Comparison of ENCODE assay signal across 18 cellular contexts in the genomic region with DNA sequence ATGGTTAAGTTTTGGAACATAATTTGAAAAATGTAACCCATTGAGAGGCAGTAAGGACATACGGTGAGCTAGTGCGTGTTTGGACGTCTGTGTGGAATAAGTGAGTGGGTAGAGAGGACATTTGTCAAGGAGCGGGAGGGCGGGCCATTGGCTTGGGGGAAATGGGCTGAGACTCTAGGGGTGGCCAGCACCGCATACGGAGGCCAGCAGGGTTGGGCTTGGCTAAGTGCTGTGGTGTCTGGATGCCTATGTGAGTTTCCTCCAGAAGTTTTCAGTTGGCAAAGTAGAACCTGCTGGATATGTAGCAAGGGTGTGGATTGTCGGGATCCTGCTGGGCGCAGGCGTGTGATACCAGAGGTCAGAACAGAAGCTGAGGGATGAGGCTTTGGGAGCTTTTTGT.
DNase-seq lines count a peak whose midpoint lies in the region; ATAC-seq, FAIRE-seq and TF ChIP-seq lines count a peak whose summit lies in the region.
"Had no signal": no experiment of that assay in that cellular context is flagged by ENCODE, and none has a peak within 500 bp of the region (broad histone marks: within the 10 kb centered on the region; RNA-seq: fewer than 3 reads in every experiment).

No MANE protein-coding gene starts in this region.

- no peak for ATAC-seq in body of pancreas

- WGBS in body of pancreas, 2 donors: 79 to 84% methylated on average over 10 of the region's 10 CpGs

- no peaks in the 10 kb centered on the region for H4K20me1 ChIP-seq in endothelial cell of umbilical vein (replicated peaks; ENCODE audit: control insufficient read depth, extremely low read depth, insufficient read depth, low read length)

- DNase-seq in endothelial cell of umbilical vein (ENCODE audit: low read depth, low spot score) (no peak), COR-L47 (lab: John Stamatoyannopoulos, UW) (no peak), body of pancreas (no peak), D341Med (ENCODE audit: low spot score) (no peak)
- no peak for DNase-seq in activated CD4-positive, CD25-positive, alpha-beta regulatory T cell (lab: John Stamatoyannopoulos, UW)
- DNase-seq: activated CD4-positive, alpha-beta T cell treated with anti-CD3 and anti-CD28 coated beads, Interleukin-2, amount 10 ng/mL, durations not matched to agents 7 days and 5 days; AML-193; head of caudate nucleus; Karpas-422; NCI-H1417; NCI-H82; occipital lobe; stimulated activated CD4-positive, alpha-beta T cell treated with anti-CD3 and anti-CD28 coated beads, Interleukin-2, amount 100 ng/mL, for 48 hours had no signal

- H3K79me2 ChIP-seq in endothelial cell of umbilical vein (ENCODE audit: control insufficient read depth, insufficient read depth, low read length): no peaks in the 10 kb centered on the region

- peaks cover 84% of the 10 kb centered on the region for H3K4me1 ChIP-seq in HUES48 (ENCODE audit: control insufficient read depth, insufficient read depth, low read length)
- peaks cover 45% of the 10 kb centered on the region for H3K4me1 ChIP-seq in endothelial cell of umbilical vein (ENCODE audit: control insufficient read depth, extremely low read depth, insufficient read depth, low read length)
- H3K4me1 ChIP-seq in iPS-20b (ENCODE audit: insufficient read depth, low read length): peaks cover 77% of the 10 kb centered on the region
- H3K4me1 ChIP-seq in skeletal muscle tissue (ENCODE audit: control insufficient read depth in 3 of 3, insufficient read depth in 3 of 3, low read length in 3 of 3): peaks cover 3 to 9% (median 7%) of the 10 kb centered on the region in 3 donors
- peaks cover 5% of the 10 kb centered on the region for H3K4me1 ChIP-seq in body of pancreas

- dilution Hi-C loops in endothelial cell of umbilical vein (cut with MboI; ENCODE audit: extremely low pct_ligation_motif_present, low sequenced_read_pairs): no loop called here

- peaks cover 21% of the 10 kb centered on the region for H3K36me3 ChIP-seq in HUES48 (ENCODE audit: control insufficient read depth, insufficient read depth, low read length)
- H3K36me3 ChIP-seq in endothelial cell of umbilical vein (ENCODE audit: control insufficient read depth in 2 of 2, extremely low read depth in 1 of 2, insufficient read depth in 2 of 2, low read length in 2 of 2): no peaks in the 10 kb centered on the region
- H3K36me3 ChIP-seq in iPS-20b (ENCODE audit: insufficient read depth, low read depth, low read length): peaks cover 19% of the 10 kb centered on the region
- H3K36me3 ChIP-seq in skeletal muscle tissue (ENCODE audit: control insufficient read depth in 3 of 3, insufficient read depth in 3 of 3, low read length in 3 of 3): no peaks in the 10 kb centered on the region
- no peaks in the 10 kb centered on the region for H3K36me3 ChIP-seq in body of pancreas (replicated peaks in 1 of 2; ENCODE audit: insufficient read depth in 1 of 2, low read depth in 2 of 2)

- H3K9me1 ChIP-seq in endothelial cell of umbilical vein (replicated peaks; ENCODE audit: control insufficient read depth, extremely low read depth, insufficient read depth, low read length): no peaks in the 10 kb centered on the region

- H3K4me2 ChIP-seq in endothelial cell of umbilical vein (ENCODE audit: insufficient read depth, low read length): peak overlapping the region; percentile 64

- no peak for TF ChIP-seq CTCF in endothelial cell of umbilical vein (IDR thresholded peaks at IDR 0.05; ENCODE audit: extremely low read depth in 1 of 2, insufficient read depth in 1 of 2, low read depth in 1 of 2, low read length in 2 of 2)
- TF ChIP-seq CTCF in body of pancreas (IDR thresholded peaks at IDR 0.05): no peak

- no peak overlapping the region for H3K9ac ChIP-seq in HUES48 (ENCODE audit: low read depth, low read length)
- peak overlapping the region; percentile 60 for H3K9ac ChIP-seq in endothelial cell of umbilical vein (replicated peaks; ENCODE audit: extremely low read depth, insufficient read depth, low read length)
- H3K9ac ChIP-seq in iPS-20b (ENCODE audit: low read depth, low read length): peak overlapping the region; percentile 41; the same call in 1 of the 2 replicates
- no peak overlapping the region for H3K9ac ChIP-seq in skeletal muscle tissue (ENCODE audit: low read depth in 1 of 3, low read length in 3 of 3)

- H3K27ac ChIP-seq in HUES48 (ENCODE audit: low read depth, low read length) (peak overlapping the region; percentile 98), endothelial cell of umbilical vein (ENCODE audit: insufficient read depth, low read depth, low read length) (peak overlapping the region; percentile 92), iPS-20b (ENCODE audit: low read length) (no peak overlapping the region), skeletal muscle tissue (ENCODE audit: low read depth, low read length) (peak overlapping the region; percentile 32), body of pancreas (no peak overlapping the region)

- no peak overlapping the region for H3K4me3 ChIP-seq in HUES48 (ENCODE audit: low read depth, low read length)
- H3K4me3 ChIP-seq in endothelial cell of umbilical vein (replicated peaks in 1 of 3; ENCODE audit: insufficient read depth in 1 of 3, low read depth in 1 of 3, low read length in 3 of 3): no peak overlapping the region
- H3K4me3 ChIP-seq in iPS-20b (ENCODE audit: low read length): peak overlapping the region; percentile 39; the same call in 1 of the 2 replicates
- H3K4me3 ChIP-seq in skeletal muscle tissue (ENCODE audit: low read length in 3 of 3): no peak overlapping the region
- no peak overlapping the region for H3K4me3 ChIP-seq in body of pancreas

- CTCF ChIA-PET in endothelial cell of umbilical vein (lab: Charles Lee): interaction anchor here (0.7 to 2.8 kb wide), 5 partner anchors 11 to 34 kb away, joined by 3 to 8 read pairs (median 3); no protein-coding TSS in a partner anchor

- H3K27me3 ChIP-seq in HUES48 (ENCODE audit: control insufficient read depth, insufficient read depth, low read length) (no peaks in the 10 kb centered on the region), endothelial cell of umbilical vein (ENCODE audit: control insufficient read depth in 2 of 2, insufficient read depth in 2 of 2, low read length in 2 of 2) (no peaks in the 10 kb centered on the region), iPS-20b (ENCODE audit: insufficient read depth, low read length) (no peaks in the 10 kb centered on the region), skeletal muscle tissue (ENCODE audit: control insufficient read depth in 3 of 3, insufficient read depth in 3 of 3, low read length in 3 of 3) (no peaks in the 10 kb centered on the region), body of pancreas (no peaks in the 10 kb centered on the region)

- POLR2A ChIA-PET in endothelial cell of umbilical vein (lab: Charles Lee): no interaction called here

- intact Hi-C loops in endothelial cell of umbilical vein (cut with micrococcal nuclease): loop anchor here (2.0 kb wide), 1 partner anchor 100 kb away; no protein-coding TSS in a partner anchor
- intact Hi-C loops in body of pancreas (cut with DNase I): no loop called here

- BruUV-seq in endothelial cell of umbilical vein (replicated peaks; lab: Mats Ljungman, UMichigan): no TSS peak

- H3K9me3 ChIP-seq in HUES48 (ENCODE audit: control insufficient read depth, insufficient read depth, low read length) (no peaks in the 10 kb centered on the region), endothelial cell of umbilical vein (replicated peaks; ENCODE audit: control insufficient read depth, insufficient read depth, low read length) (no peaks in the 10 kb centered on the region), iPS-20b (ENCODE audit: insufficient read depth, low read depth, low read length) (no peaks in the 10 kb centered on the region), skeletal muscle tissue (ENCODE audit: control insufficient read depth in 3 of 3, low read length in 3 of 3) (no peaks in the 10 kb centered on the region), body of pancreas (no peaks in the 10 kb centered on the region)

- TF ChIP-seq POLR2A in endothelial cell of umbilical vein (IDR thresholded peaks at IDR 0.05; ENCODE audit: low read depth, low read length): no peak
- TF ChIP-seq POLR2A in body of pancreas (IDR thresholded peaks at IDR 0.05): no peak

- no peak overlapping the region for H2AFZ ChIP-seq in endothelial cell of umbilical vein (ENCODE audit: low read depth, low read length)

- no peak for FAIRE-seq in endothelial cell of umbilical vein (lab: Jason Lieb, UNC)
- FAIRE-seq: D721Med, TTC549 had no signal

TF ChIP-seq in endothelial cell of umbilical vein, 7 proteins besides CTCF, POLR2A, EP300 and RAD21:
- TF ChIP-seq POLR2AphosphoS5 (IDR thresholded peaks at IDR 0.05; ENCODE audit: insufficient read depth, low read depth, low read length) (no peak), MYC (IDR thresholded peaks at IDR 0.05; ENCODE audit: low read depth, low read length) (no peak), JUN (IDR thresholded peaks at IDR 0.05; ENCODE audit: borderline replicate concordance, insufficient read depth, insufficient read length, low read depth) (no peak), GATA2 (IDR thresholded peaks at IDR 0.05; ENCODE audit: insufficient read depth, insufficient read length, low read depth, low read length) (no peak)

Comparison
In these comparisons a context has a peak if more than half of its experiments do, and no peak if none do; other contexts are left out.
1. H3K27ac ChIP-seq: peak in HUES48 (single experiment), endothelial cell of umbilical vein (single experiment) and skeletal muscle tissue (single experiment); none in iPS-20b (single experiment) and body of pancreas (0 of 4).
2. H3K9ac ChIP-seq: peak in endothelial cell of umbilical vein (single experiment) and iPS-20b (single experiment); none in HUES48 (single experiment) and skeletal muscle tissue (0 of 3).